18 cellular contexts compared by ENCODE assay signal in the genomic region with DNA sequence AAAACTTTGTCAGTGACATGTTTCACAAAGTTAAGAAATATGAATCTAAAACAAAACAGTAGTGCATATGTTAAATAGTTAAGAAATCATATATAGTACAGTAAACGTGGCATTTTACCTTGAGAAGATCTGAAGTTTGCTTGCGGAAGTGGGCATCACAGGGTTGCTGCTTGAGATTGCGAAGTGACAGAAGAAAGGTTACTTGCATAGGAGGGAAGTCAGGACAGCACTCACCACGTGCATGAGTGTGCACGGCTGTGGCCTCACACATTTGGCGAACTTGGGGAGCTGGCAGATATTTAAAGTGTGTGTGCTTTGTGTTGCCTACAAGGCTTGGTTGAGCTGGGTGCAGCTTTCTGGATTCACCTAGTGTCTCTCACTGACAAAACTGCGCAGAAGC.
DNase-seq lines count a peak whose midpoint lies in the region; FAIRE-seq and TF ChIP-seq lines count a peak whose summit lies in the region.
"Had no signal": no experiment of that assay in that cellular context is flagged by ENCODE, and none has a peak within 500 bp of the region (broad histone marks: within the 10 kb centered on the region; RNA-seq: fewer than 3 reads in every experiment).

No MANE protein-coding gene starts in this region.

- peak overlapping the region; percentile 4 for H3K27ac Mint-ChIP-seq in activated naive CD4-positive, alpha-beta T cell treated with anti-CD3 and anti-CD28 coated beads, Interleukin-2, amount 10 ng/mL, durations not matched to agents 7 days and 5 days
- H3K27ac Mint-ChIP-seq: B cell had no signal

- no peaks in the 10 kb centered on the region for H3K27me3 ChIP-seq in bronchial epithelial cell (ENCODE audit: control insufficient read depth, insufficient read depth, low read length)
- H3K27me3 ChIP-seq: SJSA1 had no signal

- H3K4me3 Mint-ChIP-seq in activated naive CD4-positive, alpha-beta T cell treated with anti-CD3 and anti-CD28 coated beads, Interleukin-2, amount 10 ng/mL, durations not matched to agents 7 days and 5 days, result no peak overlapping the region
- H3K4me3 Mint-ChIP-seq: B cell, CD14-positive monocyte had no signal

- no peaks in the 10 kb centered on the region for H3K36me3 ChIP-seq in bronchial epithelial cell (ENCODE audit: control insufficient read depth, insufficient read depth, low read length)
- H3K36me3 ChIP-seq: SJSA1 had no signal

- H3K27me3 Mint-ChIP-seq in activated naive CD4-positive, alpha-beta T cell treated with anti-CD3 and anti-CD28 coated beads, Interleukin-2, amount 10 ng/mL, durations not matched to agents 7 days and 5 days, result no peaks in the 10 kb centered on the region

- peaks cover 3% of the 10 kb centered on the region for H3K4me1 Mint-ChIP-seq in activated naive CD4-positive, alpha-beta T cell treated with anti-CD3 and anti-CD28 coated beads, Interleukin-2, amount 10 ng/mL, durations not matched to agents 7 days and 5 days

- DNase-seq in NK-92 treated with Interleukin-12 subunit alpha and Interleukin-12 subunit beta, amount 100 ng/mL, for 24 hours (lab: John Stamatoyannopoulos, UW), result peak; percentile 10
- DNase-seq in NK-92 (lab: John Stamatoyannopoulos, UW; ENCODE audit: unreplicated experiment), result no peak
- no peak for DNase-seq in activated naive CD4-positive, alpha-beta T cell treated with anti-CD3 and anti-CD28 coated beads, Interleukin-2, amount 10 ng/mL, durations not matched to agents 7 days and 5 days
- DNase-seq in activated naive CD4-positive, alpha-beta T cell treated with anti-CD3 and anti-CD28 coated beads, Interleukin-2, amount 50 U/mL, for 16 hours, result no peak
- no peak for DNase-seq in bronchial epithelial cell (ENCODE audit: low read depth)
- no peak for DNase-seq in NCI-H345 (lab: John Stamatoyannopoulos, UW)
- DNase-seq in NCI-H510A (lab: John Stamatoyannopoulos, UW), result no peak
- DNase-seq: EL, KBM-7, MM.1S, NCI-H1694, NCI-H2081 treated with DMSO at 0.1 percent for 48 hours, NCI-H510A treated with DMSO at 0.1 percent for 48 hours had no signal

- H3K4me3 ChIP-seq in bronchial epithelial cell (ENCODE audit: low read depth, low read length), result no peak overlapping the region
- H3K4me3 ChIP-seq: SJSA1 had no signal

- H3K9me3 Mint-ChIP-seq in activated naive CD4-positive, alpha-beta T cell treated with anti-CD3 and anti-CD28 coated beads, Interleukin-2, amount 10 ng/mL, durations not matched to agents 7 days and 5 days, result no peaks in the 10 kb centered on the region
- H3K9me3 Mint-ChIP-seq: CD14-positive monocyte had no signal

- FAIRE-seq in bronchial epithelial cell (lab: Jason Lieb, UNC), result peak; percentile 73
- FAIRE-seq: GM19239, H1 had no signal

- no peaks in the 10 kb centered on the region for H3K36me3 Mint-ChIP-seq in activated naive CD4-positive, alpha-beta T cell treated with anti-CD3 and anti-CD28 coated beads, Interleukin-2, amount 10 ng/mL, durations not matched to agents 7 days and 5 days
- H3K36me3 Mint-ChIP-seq: CD14-positive monocyte had no signal

- TF ChIP-seq CTCF in bronchial epithelial cell (IDR thresholded peaks at IDR 0.05; ENCODE audit: insufficient read depth, low read length, severe bottlenecking), result no peak

- CTCF ChIA-PET in activated naive CD4-positive, alpha-beta T cell treated with anti-CD3 and anti-CD28 coated beads, Interleukin-2, amount 10 ng/mL, durations not matched to agents 7 days and 5 days (lab: Charles Lee), result no interaction called here
